Comparison of ENCODE assay signal across 9 cellular contexts in the genomic region with DNA sequence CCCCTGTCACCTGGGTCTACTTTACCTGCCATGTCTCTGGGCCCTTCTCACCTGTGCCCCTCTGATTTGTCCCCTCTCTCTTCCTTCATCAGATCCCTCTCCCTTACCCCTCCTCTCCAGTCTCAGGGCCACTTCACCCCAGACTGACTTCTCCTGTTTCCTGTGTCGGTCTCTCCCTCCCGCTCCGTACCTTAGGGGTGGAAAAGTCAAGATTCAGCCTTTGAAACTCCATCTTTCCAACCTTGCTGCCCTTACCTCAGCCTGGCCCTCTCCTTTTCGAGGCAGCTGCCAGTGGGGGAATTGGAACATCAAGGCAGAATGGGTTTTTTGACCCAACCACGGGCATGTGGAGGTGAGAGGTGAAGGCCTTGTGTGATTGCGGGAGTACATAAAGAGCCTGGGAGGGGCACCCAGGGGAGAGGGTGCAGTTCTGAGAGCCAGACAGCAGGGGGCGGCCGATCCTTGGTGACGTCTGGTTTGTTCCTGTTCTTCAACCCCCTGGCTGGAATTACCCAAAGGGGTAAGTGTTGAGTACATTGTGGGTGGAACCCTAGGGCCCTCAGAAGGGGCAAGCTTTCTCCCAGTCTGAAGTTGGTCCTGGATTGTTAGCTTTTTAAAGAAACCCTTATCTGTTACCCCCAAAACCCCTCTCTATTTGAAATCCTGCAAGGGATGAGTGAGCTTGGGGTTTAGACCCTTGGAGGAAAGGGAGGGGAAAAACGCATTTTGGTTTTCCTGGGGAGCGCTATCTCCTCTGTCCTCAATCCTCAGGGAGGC. TPM values are rescaled to one million over a fixed set of nuclear protein-coding genes. Genes with fewer than 3 reads are reported as not detected.
A peak's percentile ranks its signal among the peaks of the same experiment; 100 is the strongest.
DNase-seq lines count a peak whose midpoint lies in the region; ATAC-seq and TF ChIP-seq lines count a peak whose summit lies in the region.
"Had no signal": no experiment of that assay in that cellular context is flagged by ENCODE, and none has a peak within 500 bp of the region (broad histone marks: within the 10 kb centered on the region; RNA-seq: fewer than 3 reads in every experiment).

No MANE protein-coding gene starts in this region.

- no peaks in the 10 kb centered on the region for H3F3A ChIP-seq in DOHH2 (ENCODE audit: control insufficient read depth, insufficient read depth)

- H3K36me3 Mint-ChIP-seq in activated CD4-positive, alpha-beta memory T cell treated with anti-CD3 and anti-CD28 coated beads for 36 hours, result no peaks in the 10 kb centered on the region
- no peaks in the 10 kb centered on the region for H3K36me3 Mint-ChIP-seq in memory B cell

- no peaks in the 10 kb centered on the region for H3K9me3 ChIP-seq in DOHH2 (ENCODE audit: control insufficient read depth, insufficient read depth, low read length)

- no peak overlapping the region for H3K4me2 ChIP-seq in DOHH2 (ENCODE audit: low read length)

- TF ChIP-seq CTCF in DOHH2 (IDR thresholded peaks at IDR 0.05; ENCODE audit: low read depth, low read length, poor library complexity, severe bottlenecking) (peak; percentile 90), dorsolateral prefrontal cortex (IDR thresholded peaks at IDR 0.05 in 54 of 56, conservative IDR thresholded peaks at IDR 0.05 in 2 of 56; ENCODE audit: low read depth in 1 of 56, partially characterized antibody in 56 of 56) (peak; percentile 46 to 95 (median 88))

- CTCF ChIA-PET in activated CD4-positive, alpha-beta memory T cell treated with anti-CD3 and anti-CD28 coated beads for 36 hours (lab: Charles Lee), result interaction anchor here (0.9 to 3.3 kb wide), 15 partner anchors 9 to 248 kb away, joined by 3 to 111 read pairs (median 5); a partner anchor contains a TSS

- no peaks in the 10 kb centered on the region for H3K9me2 ChIP-seq in DOHH2 (replicated peaks; ENCODE audit: control insufficient read depth, low read length)

- H3K36me3 ChIP-seq in DOHH2 (ENCODE audit: control insufficient read depth, low read length), result no peaks in the 10 kb centered on the region

- no peak overlapping the region for H3K4me3 Mint-ChIP-seq in activated CD4-positive, alpha-beta memory T cell treated with anti-CD3 and anti-CD28 coated beads for 36 hours
- no peak overlapping the region for H3K4me3 Mint-ChIP-seq in memory B cell
- H3K4me3 Mint-ChIP-seq: dendritic cell treated with granulocyte-macrophage colony-stimulating factor and Interleukin-4, amounts not matched to agents 40 ng/mL and 50 ng/mL, for 4 days had no signal

- intact Hi-C loops in activated CD4-positive, alpha-beta memory T cell treated with anti-CD3 and anti-CD28 coated beads for 36 hours (cut with micrococcal nuclease), result loop anchor here (1.0 to 10.0 kb wide), 2 partner anchors 51 to 247 kb away; no protein-coding TSS in a partner anchor
- intact Hi-C loops in dorsolateral prefrontal cortex (cut with DNase I), result loop anchor here (1.0 to 10.0 kb wide), 3 partner anchors 50 to 247 kb away; no protein-coding TSS in a partner anchor

- ATAC-seq in HG02852 (IDR thresholded peaks at IDR 0.05; ENCODE audit: unreplicated experiment) (peak; percentile 52), memory B cell (ENCODE audit: low read depth) (peak; percentile 91), GM21825 (IDR thresholded peaks at IDR 0.05; ENCODE audit: unreplicated experiment) (no peak)

- peaks cover 17% of the 10 kb centered on the region for H3K4me1 ChIP-seq in DOHH2 (ENCODE audit: control insufficient read depth, low read length)

- DNase-seq in NCI-H510A treated with DMSO at 0.1 percent for 48 hours (lab: John Stamatoyannopoulos, UW) (peak; percentile 80), dorsolateral prefrontal cortex (peak; percentile 59 to 84 (median 77)), memory B cell (ENCODE audit: low spot score in 2 of 2) (peak; percentile 80 to 86)
- DNase-seq in activated CD4-positive, alpha-beta memory T cell treated with anti-CD3 and anti-CD28 coated beads for 36 hours, result peak; percentile 88
- DNase-seq in stimulated activated CD8-positive, alpha-beta memory T cell treated with anti-CD3 and anti-CD28 coated beads, Interleukin-15, amount 100 ng/mL, for 24 hours (ENCODE audit: low read depth), result peak; percentile 64

- H3K79me2 ChIP-seq in DOHH2 (ENCODE audit: control insufficient read depth, low read length), result no peaks in the 10 kb centered on the region

- H3K4me1 Mint-ChIP-seq in activated CD4-positive, alpha-beta memory T cell treated with anti-CD3 and anti-CD28 coated beads for 36 hours (ENCODE audit: low read depth), result no peaks in the 10 kb centered on the region
- H3K4me1 Mint-ChIP-seq in memory B cell, result peaks cover 10% of the 10 kb centered on the region

- no peak overlapping the region for H3K27ac Mint-ChIP-seq in activated CD4-positive, alpha-beta memory T cell treated with anti-CD3 and anti-CD28 coated beads for 36 hours
- H3K27ac Mint-ChIP-seq in memory B cell, result no peak overlapping the region
- H3K27ac Mint-ChIP-seq: dendritic cell treated with granulocyte-macrophage colony-stimulating factor and Interleukin-4, amounts not matched to agents 40 ng/mL and 50 ng/mL, for 4 days had no signal

- no peaks in the 10 kb centered on the region for H3K27me3 ChIP-seq in DOHH2 (ENCODE audit: control insufficient read depth, low read length)
- peaks cover 0 to 33% (median 0%) of the 10 kb centered on the region in 45 donors for H3K27me3 ChIP-seq in dorsolateral prefrontal cortex

- POLR2A ChIA-PET in activated CD4-positive, alpha-beta memory T cell treated with anti-CD3 and anti-CD28 coated beads for 36 hours (lab: Charles Lee), result no interaction called here

- H4K20me1 ChIP-seq in DOHH2 (ENCODE audit: control insufficient read depth, insufficient read depth, low read depth, low read length), result no peaks in the 10 kb centered on the region

- H3K27ac ChIP-seq in DOHH2 (ENCODE audit: low read depth, low read length) (no peak overlapping the region), dorsolateral prefrontal cortex (no peak overlapping the region)

- peaks cover 24% of the 10 kb centered on the region for H3K27me3 Mint-ChIP-seq in activated CD4-positive, alpha-beta memory T cell treated with anti-CD3 and anti-CD28 coated beads for 36 hours
- H3K27me3 Mint-ChIP-seq in memory B cell, result peaks cover 8% of the 10 kb centered on the region

- no peaks in the 10 kb centered on the region for H3K9me3 Mint-ChIP-seq in activated CD4-positive, alpha-beta memory T cell treated with anti-CD3 and anti-CD28 coated beads for 36 hours
- H3K9me3 Mint-ChIP-seq in memory B cell, result no peaks in the 10 kb centered on the region
- H3K9me3 Mint-ChIP-seq: dendritic cell treated with granulocyte-macrophage colony-stimulating factor and Interleukin-4, amounts not matched to agents 40 ng/mL and 50 ng/mL, for 4 days had no signal

- H3K4me3 ChIP-seq in DOHH2 (ENCODE audit: low read length), result no peak overlapping the region
- H3K4me3 ChIP-seq in dorsolateral prefrontal cortex, result no peak overlapping the region

RNA-seq across cellular contexts. Expression of a gene that starts 12.3 kb away (rescaled TPM):
- under 1 TPM; 0.10 to 0.12 TPM for total RNA-seq in activated CD4-positive, alpha-beta memory T cell treated with anti-CD3 and anti-CD28 coated beads for 36 hours
- not detected for total RNA-seq in dorsolateral prefrontal cortex
